8 cellular contexts compared by ENCODE assay signal in the genomic region with DNA sequence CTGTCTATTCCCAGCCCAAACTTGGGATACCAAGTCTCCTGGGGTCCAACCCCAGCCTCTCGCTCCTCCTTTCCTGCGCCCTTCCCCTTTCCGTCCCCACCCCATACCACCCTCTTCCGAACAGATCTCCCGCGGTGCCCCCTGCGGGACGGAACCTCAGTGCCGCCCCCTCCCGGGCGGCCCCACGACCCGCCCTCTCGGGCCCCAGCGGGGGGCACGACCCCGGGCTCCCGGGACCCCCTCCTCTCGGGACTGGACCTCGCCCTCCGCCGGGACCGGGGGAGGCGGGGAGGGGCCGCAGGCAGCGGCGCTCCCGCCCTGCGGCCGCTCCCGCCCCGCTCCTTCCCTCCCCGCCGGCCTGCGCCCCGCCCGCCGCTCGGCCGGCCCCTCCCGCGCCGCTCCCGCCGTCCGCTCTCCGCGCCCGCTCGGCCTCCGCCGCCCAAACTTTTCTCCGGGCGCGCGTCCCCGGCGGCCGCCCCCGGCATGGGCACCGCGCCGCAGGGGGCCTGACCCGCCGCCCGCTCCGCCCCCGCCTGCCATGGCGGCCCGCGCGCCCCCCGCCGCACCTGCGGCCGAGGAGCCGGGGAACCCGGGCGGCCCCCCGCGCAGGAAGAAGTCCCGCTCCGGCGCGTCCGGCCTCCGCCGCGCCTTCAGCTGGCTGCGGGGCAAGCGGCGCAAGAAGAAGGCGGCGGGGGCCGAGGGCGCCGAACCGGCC. TPM values are rescaled to one million over a fixed set of nuclear protein-coding genes. Genes with fewer than 3 reads are reported as not detected.
DNase-seq lines count a peak whose midpoint lies in the region; ATAC-seq and TF ChIP-seq lines count a peak whose summit lies in the region.

No MANE protein-coding gene starts in this region.

- H3K36me3 ChIP-seq in RWPE2 (ENCODE audit: low read depth), result peaks cover 13% of the 10 kb centered on the region

- H3K4me1 ChIP-seq in RWPE2 (ENCODE audit: insufficient read depth, poor library complexity, severe bottlenecking), result peaks cover 6% of the 10 kb centered on the region

- ATAC-seq in activated CD4-positive, alpha-beta T cell treated with anti-CD3 and anti-CD28 coated beads for 36 hours, result peak; percentile 33
- ATAC-seq in RWPE2 (ENCODE audit: low read depth) (peak; percentile 41), esophagus mucosa (peak; percentile 51), HG03354 (IDR thresholded peaks at IDR 0.05; ENCODE audit: poor library complexity, severe bottlenecking, unreplicated experiment) (no peak)
- ATAC-seq in natural killer cell treated with Interleukin-12 subunit alpha and Interleukin-12 subunit beta and Interleukin-15 and Interleukin-18, amount 100 ng/mL, for 72 hours, result peak; percentile 55 to 76

- H3K4me3 ChIP-seq in RWPE2 (ENCODE audit: severe bottlenecking), result peak overlapping the region; percentile 69

- H3K27me3 ChIP-seq in RWPE2 (ENCODE audit: insufficient read depth, poor library complexity, severe bottlenecking), result no peaks in the 10 kb centered on the region

- H3K4me3 Mint-ChIP-seq in activated CD4-positive, alpha-beta T cell treated with anti-CD3 and anti-CD28 coated beads for 36 hours, result peak overlapping the region; percentile 52
- peak overlapping the region; percentile 68 for H3K4me3 Mint-ChIP-seq in natural killer cell treated with Interleukin-12 subunit alpha and Interleukin-12 subunit beta and Interleukin-15 and Interleukin-18, amount 100 ng/mL, for 72 hours

- no peak for DNase-seq in activated CD4-positive, alpha-beta T cell treated with anti-CD3 and anti-CD28 coated beads for 36 hours
- no peak for DNase-seq in activated CD4-positive, alpha-beta T cell treated with anti-CD3 and anti-CD28 coated beads, Interleukin-2, amount 50 U/mL, for 4 hours
- no peak for DNase-seq in RWPE2 (ENCODE audit: low spot score)
- no peak for DNase-seq in natural killer cell treated with Interleukin-12 subunit alpha and Interleukin-12 subunit beta and Interleukin-15 and Interleukin-18, amount 100 ng/mL, for 72 hours (ENCODE audit: low spot score)
- DNase-seq in foreskin melanocyte, result no peak
- DNase-seq in COR-L47 (lab: John Stamatoyannopoulos, UW), result no peak

- no peak overlapping the region for H3K27ac Mint-ChIP-seq in activated CD4-positive, alpha-beta T cell treated with anti-CD3 and anti-CD28 coated beads for 36 hours
- H3K27ac Mint-ChIP-seq in natural killer cell treated with Interleukin-12 subunit alpha and Interleukin-12 subunit beta and Interleukin-15 and Interleukin-18, amount 100 ng/mL, for 72 hours, result no peak overlapping the region

- H3K27ac ChIP-seq in RWPE2 (ENCODE audit: poor library complexity, severe bottlenecking), result peak overlapping the region; percentile 94

- CTCF ChIA-PET in activated CD4-positive, alpha-beta T cell treated with anti-CD3 and anti-CD28 coated beads for 36 hours (lab: Charles Lee), result no interaction called here

- no peaks in the 10 kb centered on the region for H3K4me1 Mint-ChIP-seq in activated CD4-positive, alpha-beta T cell treated with anti-CD3 and anti-CD28 coated beads for 36 hours
- no peaks in the 10 kb centered on the region for H3K4me1 Mint-ChIP-seq in natural killer cell treated with Interleukin-12 subunit alpha and Interleukin-12 subunit beta and Interleukin-15 and Interleukin-18, amount 100 ng/mL, for 72 hours (ENCODE audit: low read depth in 2 of 2)

- intact Hi-C loops in activated CD4-positive, alpha-beta T cell treated with anti-CD3 and anti-CD28 coated beads for 36 hours (cut with DNase I, micrococcal nuclease), result no loop called here

- H3K9me3 ChIP-seq in RWPE2 (ENCODE audit: severe bottlenecking), result no peaks in the 10 kb centered on the region

- no peaks in the 10 kb centered on the region for H3K9me3 Mint-ChIP-seq in activated CD4-positive, alpha-beta T cell treated with anti-CD3 and anti-CD28 coated beads for 36 hours (ENCODE audit: low read depth)
- no peaks in the 10 kb centered on the region for H3K9me3 Mint-ChIP-seq in natural killer cell treated with Interleukin-12 subunit alpha and Interleukin-12 subunit beta and Interleukin-15 and Interleukin-18, amount 100 ng/mL, for 72 hours

- POLR2A ChIA-PET in activated CD4-positive, alpha-beta T cell treated with anti-CD3 and anti-CD28 coated beads for 36 hours (lab: Charles Lee), result no interaction called here

- H3K36me3 Mint-ChIP-seq in activated CD4-positive, alpha-beta T cell treated with anti-CD3 and anti-CD28 coated beads for 36 hours (ENCODE audit: low read depth), result no peaks in the 10 kb centered on the region
- no peaks in the 10 kb centered on the region for H3K36me3 Mint-ChIP-seq in natural killer cell treated with Interleukin-12 subunit alpha and Interleukin-12 subunit beta and Interleukin-15 and Interleukin-18, amount 100 ng/mL, for 72 hours

- peaks cover 17% of the 10 kb centered on the region for H3K27me3 Mint-ChIP-seq in activated CD4-positive, alpha-beta T cell treated with anti-CD3 and anti-CD28 coated beads for 36 hours
- H3K27me3 Mint-ChIP-seq in natural killer cell treated with Interleukin-12 subunit alpha and Interleukin-12 subunit beta and Interleukin-15 and Interleukin-18, amount 100 ng/mL, for 72 hours, result no peaks in the 10 kb centered on the region

- TF ChIP-seq CTCF in RWPE2 (IDR thresholded peaks at IDR 0.05; ENCODE audit: poor library complexity, severe bottlenecking), result peak; percentile 44

RNA-seq across cellular contexts. Expression of gene SYNC, which starts 39.0 kb away (rescaled TPM):
- not detected for total RNA-seq in activated CD4-positive, alpha-beta T cell treated with anti-CD3 and anti-CD28 coated beads for 36 hours
- total RNA-seq in esophagus mucosa, result 5.0 TPM
- not detected for total RNA-seq in natural killer cell treated with Interleukin-12 subunit alpha and Interleukin-12 subunit beta and Interleukin-15 and Interleukin-18, amount 100 ng/mL, for 72 hours
